In the genomic region with DNA sequence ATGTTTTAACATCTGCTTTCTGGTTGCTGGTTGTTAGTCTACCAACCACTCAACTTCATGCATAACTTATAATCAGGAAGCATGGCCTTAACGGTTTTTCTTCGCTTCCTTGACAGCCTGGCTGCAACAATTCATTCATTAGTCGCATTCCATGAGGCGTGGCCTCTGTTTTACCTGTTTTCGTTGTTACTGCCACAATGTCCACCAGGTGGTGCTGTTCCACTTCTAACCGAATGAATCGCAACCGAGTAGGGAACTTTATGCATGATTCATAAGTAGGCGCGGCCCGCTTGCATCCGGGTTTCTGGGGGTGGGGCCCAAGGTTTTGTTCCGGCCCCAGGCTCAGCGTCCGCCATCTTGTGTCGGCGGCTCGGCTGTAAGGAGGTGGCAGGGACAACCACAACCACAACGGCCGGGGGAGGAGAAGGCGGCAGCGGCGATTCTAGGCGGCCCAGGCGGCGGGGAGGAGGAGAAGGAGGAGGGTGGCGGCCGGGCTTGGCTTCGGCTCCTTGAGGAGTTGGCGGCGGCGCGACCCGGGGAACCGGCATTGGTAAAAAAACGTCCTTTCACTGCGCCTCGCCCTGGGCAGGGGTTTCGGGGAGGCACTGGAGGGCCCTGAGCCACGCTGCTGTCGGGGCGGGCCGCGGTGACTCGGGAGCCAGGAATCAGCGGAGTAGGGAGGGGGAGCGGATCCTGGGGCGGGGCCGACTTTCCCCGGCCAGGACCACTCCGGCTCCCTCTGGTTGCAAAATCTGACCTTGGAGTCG, we compare ENCODE assay signal across 8 cellular contexts. TPM values are rescaled to one million over a fixed set of nuclear protein-coding genes. Genes with fewer than 3 reads are reported as not detected.
A peak's percentile ranks its signal among the peaks of the same experiment; 100 is the strongest.
DNase-seq lines count a peak whose midpoint lies in the region; ATAC-seq, FAIRE-seq and TF ChIP-seq lines count a peak whose summit lies in the region.

A gene (plus strand): TSS at position 355 of the 767 bp plus-strand sequence. CDS start 4,974 bp downstream, outside the sequence.

- H3K9me3 ChIP-seq in heart left ventricle = no peaks in the 10 kb centered on the region

- intact Hi-C loops in T-helper 1 cell treated with Interleukin-12 subunit alpha and Interleukin-12 subunit beta and Interleukin-4 antibody, amounts not matched to agents 30 ng/mL and 1 ng/mL, for 36 hours (cut with micrococcal nuclease) = loop anchor here (1.0 to 10.0 kb wide), 17 partner anchors 24 to 1331 kb away; a partner anchor contains a TSS
- intact Hi-C loops in heart left ventricle (cut with DNase I) = loop anchor here (1.0 to 10.0 kb wide), 11 partner anchors 189 to 831 kb away; a partner anchor contains a TSS

- TF ChIP-seq CTCF in heart left ventricle (IDR thresholded peaks at IDR 0.05) = peak; percentile 60 to 93 (median 70)
- peak; percentile 93 for TF ChIP-seq CTCF in progenitor cell of endocrine pancreas (IDR thresholded peaks at IDR 0.05; ENCODE audit: unreplicated experiment)

- peak within 1 kb of the TSS; percentile 84 to 98 (median 96) for H3K27ac ChIP-seq in heart left ventricle

- peak within 1 kb of the TSS; percentile 61 to 99 (median 83) for H3K4me3 ChIP-seq in heart left ventricle

- peak within 1 kb of the TSS; percentile 100 for H3K27ac Mint-ChIP-seq in progenitor cell of endocrine pancreas

- peak within 1 kb of the TSS; percentile 92 for H3K4me3 Mint-ChIP-seq in progenitor cell of endocrine pancreas (ENCODE audit: low read depth)

- TF ChIP-seq POLR2A in GM12891 (IDR thresholded peaks at IDR 0.05; ENCODE audit: low read depth, low read length) (peak; percentile 70), heart left ventricle (IDR thresholded peaks at IDR 0.05) (peak in 1 of 2 donors; percentile 79)

- no peaks in the 10 kb centered on the region for H3K27me3 Mint-ChIP-seq in progenitor cell of endocrine pancreas

- H3K36me3 Mint-ChIP-seq in progenitor cell of endocrine pancreas (ENCODE audit: insufficient read depth) = peaks cover 21% of the 10 kb centered on the region

- 0 to 1% (median 0%) methylated on average over 38 to 52 of the region's 52 CpGs for WGBS in heart left ventricle, 4 donors

- peaks cover 0 to 10% (median 6%) of the 10 kb centered on the region in 9 donors for H3K36me3 ChIP-seq in heart left ventricle

- peak; percentile 81 for ATAC-seq in HG02870 (IDR thresholded peaks at IDR 0.05; ENCODE audit: unreplicated experiment)
- ATAC-seq in heart left ventricle = peak; percentile 84 to 95 (median 94)

- FAIRE-seq in GM12891 (lab: Jason Lieb, UNC) = peak; percentile 97

- peaks cover 0 to 68% (median 36%) of the 10 kb centered on the region in 12 donors for H3K4me1 ChIP-seq in heart left ventricle

- H3K4me1 Mint-ChIP-seq in progenitor cell of endocrine pancreas (ENCODE audit: low read depth) = peaks cover 46% of the 10 kb centered on the region

- peaks cover 0 to 18% (median 0%) of the 10 kb centered on the region in 9 donors for H3K27me3 ChIP-seq in heart left ventricle

- peak; percentile 72 for DNase-seq in GM12891 (ENCODE audit: insufficient read length, low spot score)
- DNase-seq in NCI-H146 treated with DMSO at 0.1 percent for 48 hours (lab: John Stamatoyannopoulos, UW; ENCODE audit: unreplicated experiment) = peak; percentile 90
- peak; percentile 89 for DNase-seq in amniotic epithelial cell (ENCODE audit: low read depth)
- peak; percentile 90 to 97 (median 93) for DNase-seq in heart left ventricle
- DNase-seq in progenitor cell of endocrine pancreas (ENCODE audit: low spot score, unreplicated experiment) = peak; percentile 95
- peak; percentile 99 for DNase-seq in ureter (ENCODE audit: low spot score)

- H3K9me3 Mint-ChIP-seq in progenitor cell of endocrine pancreas (ENCODE audit: low read depth) = no peaks in the 10 kb centered on the region

TF ChIP-seq in GM12891, 5 proteins besides CTCF, POLR2A, EP300 and RAD21:
- TF ChIP-seq POU2F2 (IDR thresholded peaks at IDR 0.05; ENCODE audit: low read depth, low read length) (peak; percentile 45; the same call in 1 of the 2 replicates), PAX5 (IDR thresholded peaks at IDR 0.05; ENCODE audit: insufficient read depth, low read length, severe bottlenecking) (no peak), SPI1 (IDR thresholded peaks at IDR 0.05; ENCODE audit: low read depth, low read length) (no peak), TAF1 (IDR thresholded peaks at IDR 0.05; ENCODE audit: low read depth, low read length) (peak; percentile 58), POLR2AphosphoS5 (IDR thresholded peaks at IDR 0.05; ENCODE audit: low read depth, low read length) (peak; percentile 70)

RNA-seq across cellular contexts. Expression of the gene that starts here (rescaled TPM):
- 126 TPM for polyA plus RNA-seq in GM12891 (2012; ENCODE audit: low read depth, missing spikeins)
- 183 and 186 TPM in 2 replicates for total RNA-seq in T-helper 1 cell treated with Interleukin-12 subunit alpha and Interleukin-12 subunit beta and Interleukin-4 antibody, amounts not matched to agents 30 ng/mL and 1 ng/mL, for 36 hours
- total RNA-seq in heart left ventricle = 100 to 1,000 TPM; 116 to 171 (median 130) TPM
- polyA plus RNA-seq in heart left ventricle = 100 to 1,000 TPM in 1 of 2 donors, 10 to 100 TPM in 1; 86.9 to 134 TPM
- total RNA-seq in progenitor cell of endocrine pancreas = 524 and 538 TPM in 2 replicates
- 193 TPM for total RNA-seq in ureter

Comparison
In these comparisons a context has a peak if more than half of its experiments do, and no peak if none do; other contexts are left out.
1. Peak in every context shown above with its lines: DNase-seq, ATAC-seq, H3K4me3 ChIP-seq and H3K27ac ChIP-seq.